ENCODE assay signal across 1 cellular context in the genomic region with DNA sequence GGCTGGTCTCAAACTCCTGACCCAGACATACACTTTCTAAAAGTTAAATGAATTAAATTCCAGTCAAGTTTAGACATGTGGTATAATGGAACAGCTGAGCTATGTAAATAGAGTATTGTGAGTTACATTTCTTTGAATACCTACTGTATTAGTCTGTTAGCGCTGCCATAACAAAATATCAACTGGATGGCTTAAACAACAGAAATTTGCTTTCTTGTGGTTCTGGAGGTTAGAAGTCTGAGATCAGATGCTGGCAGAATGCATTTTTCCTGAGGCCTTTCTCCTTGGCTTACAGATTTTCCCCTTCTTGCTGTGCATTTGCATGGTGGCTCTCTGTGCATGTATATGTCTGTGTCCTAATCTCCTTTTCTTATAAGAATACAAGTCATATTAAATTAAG.
TF ChIP-seq lines count a peak whose summit lies in the region.

No MANE protein-coding gene starts in this region.

TF ChIP-seq in IMR-90, 13 proteins besides CTCF, POLR2A, EP300 and RAD21:
- TF ChIP-seq RCOR1 (IDR thresholded peaks at IDR 0.05; ENCODE audit: insufficient replicate concordance, low read length) (no peak), SMC3 (IDR thresholded peaks at IDR 0.05; ENCODE audit: low read depth, low read length) (no peak), CEBPB (IDR thresholded peaks at IDR 0.05; ENCODE audit: low read depth, low read length) (no peak), CHD1 (IDR thresholded peaks at IDR 0.05; ENCODE audit: low read depth, low read length) (no peak), BHLHE40 (IDR thresholded peaks at IDR 0.05; ENCODE audit: low read depth, low read length) (no peak), NFE2L2 (IDR thresholded peaks at IDR 0.05; ENCODE audit: low read depth, low read length) (no peak), RFX5 (IDR thresholded peaks at IDR 0.05; ENCODE audit: low read depth, low read length) (no peak), FOS (IDR thresholded peaks at IDR 0.05; ENCODE audit: low read depth, low read length) (no peak), MAZ (IDR thresholded peaks at IDR 0.05; ENCODE audit: borderline replicate concordance, low read depth, low read length) (no peak), MAFK (IDR thresholded peaks at IDR 0.05; ENCODE audit: low read depth, low read length) (no peak), MXI1 (IDR thresholded peaks at IDR 0.05; ENCODE audit: borderline replicate concordance, low read depth, low read length) (no peak)
- TF ChIP-seq, protein P1, sequence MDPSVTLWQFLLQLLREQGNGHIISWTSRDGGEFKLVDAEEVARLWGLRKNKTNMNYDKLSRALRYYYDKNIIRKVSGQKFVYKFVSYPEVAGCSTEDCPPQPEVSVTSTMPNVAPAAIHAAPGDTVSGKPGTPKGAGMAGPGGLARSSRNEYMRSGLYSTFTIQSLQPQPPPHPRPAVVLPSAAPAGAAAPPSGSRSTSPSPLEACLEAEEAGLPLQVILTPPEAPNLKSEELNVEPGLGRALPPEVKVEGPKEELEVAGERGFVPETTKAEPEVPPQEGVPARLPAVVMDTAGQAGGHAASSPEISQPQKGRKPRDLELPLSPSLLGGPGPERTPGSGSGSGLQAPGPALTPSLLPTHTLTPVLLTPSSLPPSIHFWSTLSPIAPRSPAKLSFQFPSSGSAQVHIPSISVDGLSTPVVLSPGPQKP (IDR thresholded peaks at IDR 0.05; ENCODE audit: borderline replicate concordance, low read depth, low read length): no peak
- TF ChIP-seq, protein P2, sequence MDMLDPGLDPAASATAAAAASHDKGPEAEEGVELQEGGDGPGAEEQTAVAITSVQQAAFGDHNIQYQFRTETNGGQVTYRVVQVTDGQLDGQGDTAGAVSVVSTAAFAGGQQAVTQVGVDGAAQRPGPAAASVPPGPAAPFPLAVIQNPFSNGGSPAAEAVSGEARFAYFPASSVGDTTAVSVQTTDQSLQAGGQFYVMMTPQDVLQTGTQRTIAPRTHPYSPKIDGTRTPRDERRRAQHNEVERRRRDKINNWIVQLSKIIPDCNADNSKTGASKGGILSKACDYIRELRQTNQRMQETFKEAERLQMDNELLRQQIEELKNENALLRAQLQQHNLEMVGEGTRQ (IDR thresholded peaks at IDR 0.05; ENCODE audit: low read depth, low read length): no peak
TF ChIP-seq in IMR-90: peak in this region for 0.
